ENCODE assay signal across 24 cellular contexts in genomic region chr14:64968167-64968566, GRCh38. TPM values are rescaled to one million over a fixed set of nuclear protein-coding genes. Genes with fewer than 3 reads are reported as not detected.
A peak's percentile ranks its signal among the peaks of the same experiment; 100 is the strongest.
DNase-seq lines count a peak whose midpoint lies in the region; ATAC-seq and TF ChIP-seq lines count a peak whose summit lies in the region.
"Had no signal": no experiment of that assay in that cellular context is flagged by ENCODE, and none has a peak within 500 bp of the region (broad histone marks: within the 10 kb centered on the region; RNA-seq: fewer than 3 reads in every experiment).

No MANE protein-coding gene starts in this region.

- H3K36me3 ChIP-seq in BLaER1 treated with 17β-estradiol and CSF1 and Interleukin-3, amounts not matched to agents 10 nM and 100 nM: peaks cover 0 to 4% (median 0%) of the 10 kb centered on the region in 11 experiments; a peak in 3 of 22 replicates
- H3K36me3 ChIP-seq in IMR-90 (ENCODE audit: control insufficient read depth, insufficient read depth, low read length): no peaks in the 10 kb centered on the region; the same call in 1 of the 2 replicates
- H3K36me3 ChIP-seq in neural progenitor cell: no peaks in the 10 kb centered on the region
- H3K36me3 ChIP-seq in gastrocnemius medialis: no peaks in the 10 kb centered on the region
- H3K36me3 ChIP-seq: suprapubic skin, WERI-Rb-1 had no signal

- POLR2A ChIA-PET in IMR-90 (lab: Charles Lee; ENCODE audit: unreplicated experiment): no interaction called here

- ATAC-seq in IMR-90 (ENCODE audit: low read depth) (no peak), gastrocnemius medialis (no peak)
- ATAC-seq: foreskin keratinocyte, left cardiac atrium had no signal

- no peak for TF ChIP-seq RAD21 in IMR-90 (IDR thresholded peaks at IDR 0.05; ENCODE audit: low read length)

- peaks cover 9% of the 10 kb centered on the region for H3F3A ChIP-seq in neural progenitor cell (ENCODE audit: low read depth)

- H3K4ac ChIP-seq in IMR-90 (ENCODE audit: low read depth, low read length): no peak overlapping the region

- no peak overlapping the region for H3K56ac ChIP-seq in IMR-90 (ENCODE audit: extremely low read depth, insufficient read depth, low read length)

- intact Hi-C loops in IMR-90 (cut with micrococcal nuclease) (no loop called here), gastrocnemius medialis (cut with DNase I; ENCODE audit: low total_unique reads) (no loop called here)

- peaks cover 31 to 83% (median 74%) of the 10 kb centered on the region in 10 experiments for H3K4me1 ChIP-seq in BLaER1 treated with 17β-estradiol and CSF1 and Interleukin-3, amounts not matched to agents 10 nM and 100 nM
- H3K4me1 ChIP-seq in IMR-90 (ENCODE audit: control insufficient read depth, insufficient read depth, low read length) (peaks cover 6% of the 10 kb centered on the region), neural progenitor cell (peaks cover 26% of the 10 kb centered on the region), gastrocnemius medialis (peaks cover 5 to 15% of the 10 kb centered on the region in 2 donors)
- H3K4me1 ChIP-seq: foreskin keratinocyte had no signal

- no peak overlapping the region for H3K14ac ChIP-seq in IMR-90 (replicated peaks; ENCODE audit: low read depth, low read length)

- no peak overlapping the region for H3K23ac ChIP-seq in IMR-90 (ENCODE audit: low read depth, low read length)

- H2BK15ac ChIP-seq in IMR-90 (ENCODE audit: low read depth, low read length): no peak overlapping the region

- BruUV-seq in IMR-90 (replicated peaks; lab: Mats Ljungman, UMichigan): no TSS peak

- WGBS in IMR-90 (ENCODE audit: extremely low coverage in 2 of 2, insufficient read length in 1 of 2), 2 experiments: 78% methylated on average over 5 of the region's 7 CpGs; no CpG with 5 or more reads in 1 of the 2 experiments

- H3K36me3 Mint-ChIP-seq in brain (peaks cover 16% of the 10 kb centered on the region), neural progenitor cell (no peaks in the 10 kb centered on the region), progenitor cell of endocrine pancreas (ENCODE audit: insufficient read depth) (peaks cover 4% of the 10 kb centered on the region)

- peak overlapping the region in 5 of 11 experiments; percentile 5 to 42 (median 29); a peak in 6 of 22 replicates for H3K27ac ChIP-seq in BLaER1 treated with 17β-estradiol and CSF1 and Interleukin-3, amounts not matched to agents 10 nM and 100 nM
- H3K27ac ChIP-seq in IMR-90 (ENCODE audit: insufficient read depth, low read length): no peak overlapping the region
- no peak overlapping the region for H3K27ac ChIP-seq in neural progenitor cell
- H3K27ac ChIP-seq in gastrocnemius medialis: no peak overlapping the region
- H3K27ac ChIP-seq: epithelial cell of prostate, foreskin keratinocyte, HL-60, suprapubic skin, WERI-Rb-1 had no signal

- H3K4me1 Mint-ChIP-seq in brain (peaks cover 39% of the 10 kb centered on the region), neural progenitor cell (peaks cover 13% of the 10 kb centered on the region), progenitor cell of endocrine pancreas (ENCODE audit: low read depth) (peaks cover 13% of the 10 kb centered on the region)

- in situ Hi-C loops in IMR-90 (cut with MboI; ENCODE audit: low sequenced_read_pairs): no loop called here
- in situ Hi-C loops in gastrocnemius medialis (cut with MboI; ENCODE audit: low sequenced_read_pairs in 4 of 4): no loop called here

- H2BK20ac ChIP-seq in IMR-90 (ENCODE audit: low read depth, low read length): no peak overlapping the region

- H3K27ac Mint-ChIP-seq in brain (peak overlapping the region in 4 of 5 experiments; percentile 22 to 59 (median 44)), neural progenitor cell (no peak overlapping the region), progenitor cell of endocrine pancreas (no peak overlapping the region)

- no peak overlapping the region for H4K91ac ChIP-seq in IMR-90 (ENCODE audit: insufficient read depth, low read depth, low read length)

- H2AK5ac ChIP-seq in IMR-90 (ENCODE audit: low read depth, low read length): no peak overlapping the region

- no peaks in the 10 kb centered on the region for H3K9me3 ChIP-seq in BLaER1 treated with 17β-estradiol and CSF1 and Interleukin-3, amounts not matched to agents 10 nM and 100 nM (replicated peaks in 1 of 11)
- no peaks in the 10 kb centered on the region for H3K9me3 ChIP-seq in IMR-90 (ENCODE audit: control insufficient read depth, insufficient read depth, low read length)
- no peaks in the 10 kb centered on the region for H3K9me3 ChIP-seq in neural progenitor cell (ENCODE audit: low read depth)
- H3K9me3 ChIP-seq in gastrocnemius medialis: no peaks in the 10 kb centered on the region
- H3K9me3 ChIP-seq: suprapubic skin had no signal

- 0 out of 22 replicates have a peak overlapping the region, but pooled peaks of 3 of the 11 experiments have one; percentile 4 to 18 (median 16) for H3K9ac ChIP-seq in BLaER1 treated with 17β-estradiol and CSF1 and Interleukin-3, amounts not matched to agents 10 nM and 100 nM
- H3K9ac ChIP-seq in IMR-90 (ENCODE audit: low read depth, low read length) (no peak overlapping the region), neural progenitor cell (no peak overlapping the region)

- 0 out of 22 replicates have a peak, but pooled peaks cover 0 to 8% (median 0%) of the 10 kb centered on the region in 11 experiments for H3K27me3 ChIP-seq in BLaER1 treated with 17β-estradiol and CSF1 and Interleukin-3, amounts not matched to agents 10 nM and 100 nM
- H3K27me3 ChIP-seq in IMR-90 (ENCODE audit: control insufficient read depth, insufficient read depth, low read length) (no peaks in the 10 kb centered on the region), neural progenitor cell (peaks cover 28% of the 10 kb centered on the region), gastrocnemius medialis (no peaks in the 10 kb centered on the region)
- H3K27me3 ChIP-seq: suprapubic skin had no signal

- CTCF ChIA-PET in IMR-90 (lab: Yijun Ruan, JAX): no interaction called here

- H3K27me3 Mint-ChIP-seq in brain (peaks cover 3% of the 10 kb centered on the region), neural progenitor cell (ENCODE audit: insufficient read depth, low read depth) (no peaks in the 10 kb centered on the region), progenitor cell of endocrine pancreas (peaks cover 18% of the 10 kb centered on the region)

- H3K9me1 ChIP-seq in IMR-90 (ENCODE audit: insufficient read depth, low read length): no peaks in the 10 kb centered on the region

- dilution Hi-C loops in IMR-90 (cut with HindIII; ENCODE audit: low sequenced_read_pairs, unreplicated experiment): no loop called here

- no peak overlapping the region for H3K4me3 ChIP-seq in BLaER1 treated with 17β-estradiol and CSF1 and Interleukin-3, amounts not matched to agents 10 nM and 100 nM
- H3K4me3 ChIP-seq in IMR-90 (ENCODE audit: insufficient read depth, low read depth, low read length): no peak overlapping the region
- no peak overlapping the region for H3K4me3 ChIP-seq in neural progenitor cell
- no peak overlapping the region for H3K4me3 ChIP-seq in gastrocnemius medialis
- H3K4me3 ChIP-seq: suprapubic skin had no signal

- no peak overlapping the region for H2AK9ac ChIP-seq in IMR-90 (replicated peaks; ENCODE audit: low read depth, low read length, poor library complexity)

- H3K4me3 Mint-ChIP-seq in brain (peak overlapping the region in 1 of 5 experiments; percentile 19), neural progenitor cell (no peak overlapping the region), progenitor cell of endocrine pancreas (ENCODE audit: low read depth) (no peak overlapping the region)

- H4K5ac ChIP-seq in IMR-90 (ENCODE audit: low read depth, low read length): no peak overlapping the region

- H3K9me3 Mint-ChIP-seq in brain: no peaks in the 10 kb centered on the region
- H3K9me3 Mint-ChIP-seq in neural progenitor cell: no peaks in the 10 kb centered on the region
- no peaks in the 10 kb centered on the region for H3K9me3 Mint-ChIP-seq in progenitor cell of endocrine pancreas (ENCODE audit: low read depth)

- H2BK120ac ChIP-seq in IMR-90 (ENCODE audit: low read depth, low read length): no peak overlapping the region

- H3K79me1 ChIP-seq in IMR-90 (ENCODE audit: low read depth in 1 of 2, low read length in 2 of 2): no peaks in the 10 kb centered on the region; a peak in 2 of 4 replicates

- H3K18ac ChIP-seq in IMR-90 (ENCODE audit: low read depth, low read length): no peak overlapping the region

- peak overlapping the region in 9 of 11 experiments; percentile 82 to 98 (median 97); a peak in 15 of 22 replicates for H3K4me2 ChIP-seq in BLaER1 treated with 17β-estradiol and CSF1 and Interleukin-3, amounts not matched to agents 10 nM and 100 nM
- no peak overlapping the region for H3K4me2 ChIP-seq in IMR-90 (ENCODE audit: low read depth, low read length)
- H3K4me2 ChIP-seq in neural progenitor cell: peak overlapping the region; percentile 40

- DNase-seq in IMR-90 (no peak), neural progenitor cell (ENCODE audit: low spot score) (no peak), HCEC 1CT (no peak), gastrocnemius medialis (no peak), progenitor cell of endocrine pancreas (ENCODE audit: low spot score, unreplicated experiment) (no peak), CD1c-positive myeloid dendritic cell (ENCODE audit: extremely low spot score) (no peak)
- DNase-seq: activated CD4-positive, alpha-beta T cell treated with anti-CD3 and anti-CD28 coated beads, Interleukin-2, amount 50 U/mL, for 48 hours; activated naive CD4-positive, alpha-beta T cell treated with anti-CD3 and anti-CD28 coated beads, Interleukin-2, amount 50 U/mL, for 16 hours; activated T-cell treated with anti-CD3 and anti-CD28 coated beads for 4 hours; EL; foreskin keratinocyte; left cardiac atrium; NCI-H2107; NCI-H524 treated with DMSO at 0.1 percent for 48 hours; OCI-M1; retina; WERI-Rb-1 had no signal

- H3K79me2 ChIP-seq in neural progenitor cell (ENCODE audit: low read depth): no peaks in the 10 kb centered on the region

- TF ChIP-seq POLR2A in IMR-90 (IDR thresholded peaks at IDR 0.05; ENCODE audit: low read depth, low read length): no peak
- TF ChIP-seq POLR2A in gastrocnemius medialis (IDR thresholded peaks at IDR 0.05): no peak

- peaks cover 0 to 25% (median 12%) of the 10 kb centered on the region in 11 experiments; a peak in 9 of 22 replicates for H4K20me1 ChIP-seq in BLaER1 treated with 17β-estradiol and CSF1 and Interleukin-3, amounts not matched to agents 10 nM and 100 nM
- no peaks in the 10 kb centered on the region for H4K20me1 ChIP-seq in IMR-90 (ENCODE audit: insufficient read depth, low read length)
- peaks cover 10% of the 10 kb centered on the region for H4K20me1 ChIP-seq in neural progenitor cell (ENCODE audit: low read depth)

- H2AFZ ChIP-seq in IMR-90 (replicated peaks; ENCODE audit: low read length, poor library complexity) (no peak overlapping the region), neural progenitor cell (replicated peaks) (no peak overlapping the region)

- no peak overlapping the region for H2BK5ac ChIP-seq in IMR-90 (ENCODE audit: low read depth, low read length, poor library complexity, severe bottlenecking)

- H4K8ac ChIP-seq in IMR-90 (ENCODE audit: low read depth in 2 of 2, low read length in 2 of 2): no peak overlapping the region

- TF ChIP-seq CTCF in IMR-90 (conservative IDR thresholded peaks at IDR 0.05; ENCODE audit: low read depth, low read length) (no peak), brain (conservative IDR thresholded peaks at IDR 0.05) (no peak), neural progenitor cell (IDR thresholded peaks at IDR 0.05) (no peak), gastrocnemius medialis (IDR thresholded peaks at IDR 0.05 in 4 of 5, conservative IDR thresholded peaks at IDR 0.05 in 1 of 5) (no peak), progenitor cell of endocrine pancreas (IDR thresholded peaks at IDR 0.05; ENCODE audit: unreplicated experiment) (no peak)

RNA-seq across cellular contexts. Expression of gene RAB15, which starts 4.0 kb away (rescaled TPM):
- total RNA-seq in IMR-90 (2012; rRNA removed) (3.3 and 3.4 TPM in 2 replicates), neural progenitor cell (ENCODE audit: low replicate concordance) (12.2 and 19.0 TPM in 2 replicates), gastrocnemius medialis (1 to 10 TPM in 2 of 4 donors, under 1 TPM in 2; 0.51 to 7.3 (median 2.0) TPM), progenitor cell of endocrine pancreas (27.6 and 28.6 TPM in 2 replicates)
- polyA plus RNA-seq in IMR-90 (2012; rRNA removed) (7.0 and 7.8 TPM in 2 replicates), brain (ENCODE audit: insufficient read depth, low read depth, low replicate concordance) (28.0 TPM)
- polyA plus RNA-seq in IMR-90 (2012; cell fraction: cytosol; rRNA removed): 4.5 and 5.1 TPM in 2 replicates
- 15.7 and 20.4 TPM in 2 replicates for polyA plus RNA-seq in IMR-90 (2012; cell fraction: nucleus; rRNA removed; ENCODE audit: low replicate concordance)

RNA-seq across cellular contexts. Expression of gene FNTB, which starts 18.5 kb away (rescaled TPM):
- total RNA-seq in IMR-90 (2012; rRNA removed): 8.1 and 9.9 TPM in 2 replicates
- polyA plus RNA-seq in IMR-90 (2012; rRNA removed): 17.8 and 18.5 TPM in 2 replicates
- polyA plus RNA-seq in IMR-90 (2012; cell fraction: cytosol; rRNA removed): 11.6 and 15.5 TPM in 2 replicates
- 24.1 and 27.4 TPM in 2 replicates for polyA plus RNA-seq in IMR-90 (2012; cell fraction: nucleus; rRNA removed; ENCODE audit: low replicate concordance)
- polyA plus RNA-seq in brain (ENCODE audit: insufficient read depth, low read depth, low replicate concordance): 34.5 TPM
- total RNA-seq in neural progenitor cell (ENCODE audit: low replicate concordance): 8.0 and 20.8 TPM in 2 replicates
- 10 to 100 TPM in 3 of 4 donors, 1 to 10 TPM in 1; 6.1 to 40.6 (median 18.0) TPM for total RNA-seq in gastrocnemius medialis
- total RNA-seq in progenitor cell of endocrine pancreas: 20.2 and 22.4 TPM in 2 replicates

RNA-seq across cellular contexts. Expression of gene GPX2, which starts 25.6 kb away (rescaled TPM):
- not detected in 2 replicates for total RNA-seq in IMR-90 (2012; rRNA removed)
- not detected in 2 replicates for polyA plus RNA-seq in IMR-90 (2012; rRNA removed)
- not detected in 2 replicates for polyA plus RNA-seq in IMR-90 (2012; cell fraction: cytosol; rRNA removed)
- 0.30 TPM in 1 of 2 replicates, not detected in the other for polyA plus RNA-seq in IMR-90 (2012; cell fraction: nucleus; rRNA removed; ENCODE audit: low replicate concordance)
- 23.8 TPM for polyA plus RNA-seq in brain (ENCODE audit: insufficient read depth, low read depth, low replicate concordance)
- total RNA-seq in neural progenitor cell (ENCODE audit: low replicate concordance): not detected in 2 replicates
- total RNA-seq in gastrocnemius medialis: 1 to 10 TPM in 1 of 4 donors, under 1 TPM in 2, not detected in 1; 0.49 to 1.4 (median 0.61) TPM
- total RNA-seq in progenitor cell of endocrine pancreas: 11.0 and 13.9 TPM in 2 replicates
- total RNA-seq: left cardiac atrium; T-helper 2 cell treated with Interferon-gamma antibody and Interleukin-4, amounts not matched to agents 100 ng/mL and 5 ng/mL, for 36 hours had no signal
- polyA plus RNA-seq: neural cell had no signal

RNA-seq across cellular contexts. Expression of gene CHURC1, which starts 53.9 kb away (rescaled TPM):
- 38.0 and 51.9 TPM in 2 replicates for total RNA-seq in IMR-90 (2012; rRNA removed)
- 65.1 and 69.5 TPM in 2 replicates for polyA plus RNA-seq in IMR-90 (2012; rRNA removed)
- polyA plus RNA-seq in IMR-90 (2012; cell fraction: cytosol; rRNA removed): 7.7 and 33.2 TPM in 2 replicates
- 2.5 and 15.1 TPM in 2 replicates for polyA plus RNA-seq in IMR-90 (2012; cell fraction: nucleus; rRNA removed; ENCODE audit: low replicate concordance)
- 27.1 TPM for polyA plus RNA-seq in brain (ENCODE audit: insufficient read depth, low read depth, low replicate concordance)
- total RNA-seq in neural progenitor cell (ENCODE audit: low replicate concordance): 24.3 and 59.8 TPM in 2 replicates
- total RNA-seq in gastrocnemius medialis: 100 to 1,000 TPM in 1 of 4 donors, 10 to 100 TPM in 3; 47.9 to 108 (median 79.6) TPM
- 37.2 and 43.6 TPM in 2 replicates for total RNA-seq in progenitor cell of endocrine pancreas

Comparison
In these comparisons a context has a peak if more than half of its experiments do, and no peak if none do; other contexts are left out.
1. H3K27ac Mint-ChIP-seq: peak in brain (4 of 5); none in neural progenitor cell (single experiment) and progenitor cell of endocrine pancreas (single experiment).